19 cellular contexts compared by ENCODE assay signal in the genomic region with DNA sequence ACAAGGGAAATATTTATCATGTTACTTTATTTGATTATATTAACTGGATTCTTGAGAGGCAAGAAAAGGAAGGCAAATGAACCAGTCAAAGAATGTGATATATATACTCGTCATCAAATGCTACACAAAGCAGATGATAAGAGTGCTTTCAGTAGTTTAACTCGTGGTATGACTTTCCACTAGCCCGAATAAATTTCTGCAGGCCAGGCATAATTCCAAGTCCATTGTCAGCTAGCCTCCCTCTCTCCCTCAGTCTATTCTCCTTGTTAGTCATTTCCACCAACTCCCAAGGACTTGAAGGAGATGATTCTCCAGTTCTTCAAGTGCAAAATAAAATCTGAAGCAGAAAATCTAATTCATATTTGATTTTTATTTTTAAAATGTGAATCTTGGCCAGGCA.
DNase-seq lines count a peak whose midpoint lies in the region; ATAC-seq and TF ChIP-seq lines count a peak whose summit lies in the region.
"Had no signal": no experiment of that assay in that cellular context is flagged by ENCODE, and none has a peak within 500 bp of the region (broad histone marks: within the 10 kb centered on the region; RNA-seq: fewer than 3 reads in every experiment).

No MANE protein-coding gene starts in this region.

- in situ Hi-C loops in astrocyte of the cerebellum (cut with HindIII; ENCODE audit: low sequenced_read_pairs), result no loop called here

- no peak for ATAC-seq in HG03457 (IDR thresholded peaks at IDR 0.05; ENCODE audit: unreplicated experiment)
- ATAC-seq: Panc1 had no signal

- TF ChIP-seq CTCF in astrocyte of the cerebellum (IDR thresholded peaks at IDR 0.05; ENCODE audit: low read depth, low read length, missing control alignments) (no peak), fibroblast of pulmonary artery (IDR thresholded peaks at IDR 0.05; ENCODE audit: low read length, missing control alignments) (no peak)

- H3K4me3 ChIP-seq in astrocyte of the cerebellum (ENCODE audit: low read depth, low read length) (no peak overlapping the region), fibroblast of pulmonary artery (replicated peaks; ENCODE audit: low read depth, low read length) (no peak overlapping the region)
- H3K4me3 ChIP-seq: BLaER1, SJCRH30 had no signal

- DNase-seq in GM04504 (ENCODE audit: low read depth), result peak; percentile 4
- DNase-seq in astrocyte of the cerebellum (ENCODE audit: low read depth), result peak; percentile 22
- DNase-seq in fibroblast of pulmonary artery (ENCODE audit: low read depth), result peak; percentile 84
- DNase-seq in stromal cell of bone marrow (ENCODE audit: low read depth), result peak; percentile 49
- no peak for DNase-seq in SHP77 treated with DMSO at 0.1 percent for 48 hours (lab: John Stamatoyannopoulos, UW)
- no peak for DNase-seq in Ammon's horn (ENCODE audit: low spot score)
- DNase-seq: CD4-positive, alpha-beta memory T cell; GOT3; HCEC 1CT; KG1; NCI-H1092; NCI-H1436 treated with DMSO at 0.1 percent for 48 hours; NCI-H1930; NCI-H2227 treated with DMSO at 0.1 percent for 48 hours; NCI-H510A; SJCRH30 had no signal

Comparison
In these comparisons a context has a peak if more than half of its experiments do, and no peak if none do; other contexts are left out.
1. DNase-seq: peak in GM04504 (single experiment), astrocyte of the cerebellum (single experiment), fibroblast of pulmonary artery (single experiment) and stromal cell of bone marrow (single experiment); none in SHP77 treated with DMSO at 0.1 percent for 48 hours (single experiment) and Ammon's horn (single experiment).